Comparison of ENCODE assay signal across 18 cellular contexts in the genomic region with DNA sequence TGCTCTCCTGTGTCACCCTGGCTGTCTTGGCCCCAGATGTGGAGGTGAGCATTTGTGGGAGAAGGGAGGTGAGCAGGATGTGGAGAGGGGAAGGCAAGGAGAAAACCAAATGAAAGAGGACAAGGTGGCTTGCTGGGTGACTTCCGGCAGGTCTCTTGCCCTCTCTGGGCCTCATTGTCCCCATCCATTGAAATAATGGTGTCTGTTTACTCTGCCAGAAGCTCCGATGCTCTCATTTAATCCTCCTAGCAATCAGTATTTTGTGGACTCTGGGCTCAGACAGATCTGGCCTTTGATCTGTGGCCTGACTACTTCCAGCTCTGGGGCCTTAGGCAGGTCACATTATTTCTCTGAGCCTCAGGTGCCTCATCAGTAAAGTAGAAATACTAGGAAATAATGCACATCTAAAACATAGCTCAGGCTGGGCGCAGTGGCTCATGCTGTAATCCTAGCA.
"Had no signal": no experiment of that assay in that cellular context is flagged by ENCODE, and none has a peak within 500 bp of the region (broad histone marks: within the 10 kb centered on the region; RNA-seq: fewer than 3 reads in every experiment).

No MANE protein-coding gene starts in this region.

- H3K4me3 Mint-ChIP-seq: activated B cell treated with CpG ODN at 0.5 μM for 24 hours; activated naive CD4-positive, alpha-beta T cell treated with anti-CD3 and anti-CD28 coated beads, Interleukin-2, amount 50 U/mL, for 24 hours; nephron had no signal

- H3K27ac Mint-ChIP-seq: activated B cell treated with CpG ODN at 0.5 μM for 24 hours; activated naive CD4-positive, alpha-beta T cell treated with anti-CD3 and anti-CD28 coated beads, Interleukin-2, amount 50 U/mL, for 24 hours; nephron had no signal

- H3K4me1 Mint-ChIP-seq: activated B cell treated with CpG ODN at 0.5 μM for 24 hours; activated naive CD4-positive, alpha-beta T cell treated with anti-CD3 and anti-CD28 coated beads, Interleukin-2, amount 50 U/mL, for 24 hours had no signal

- H3K4me3 ChIP-seq: gastrocnemius medialis, left ventricle myocardium inferior, ovary, prostate gland, SK-N-MC, tibial nerve had no signal

- H3K4me1 ChIP-seq: prostate gland had no signal

- H3K27me3 ChIP-seq: gastrocnemius medialis, ovary had no signal

- H3K9me3 Mint-ChIP-seq: activated B cell treated with CpG ODN at 0.5 μM for 24 hours; activated naive CD4-positive, alpha-beta T cell treated with anti-CD3 and anti-CD28 coated beads, Interleukin-2, amount 50 U/mL, for 24 hours; nephron had no signal

- ATAC-seq: gastrocnemius medialis had no signal

- DNase-seq: activated B cell treated with CpG ODN at 0.5 μM for 24 hours; activated CD4-positive, alpha-beta T cell treated with anti-CD3 and anti-CD28 coated beads, Interleukin-2, amount 50 U/mL, for 1 hour; activated T-cell treated with anti-CD3 and anti-CD28 coated beads, Interleukin-2, amount 50 U/mL, for 1 hour; effector memory CD4-positive, alpha-beta T cell; gastrocnemius medialis; glutamatergic neuron; left ventricle myocardium inferior; mammary epithelial cell; ovary; stimulated activated CD4-positive, alpha-beta T cell treated with anti-CD3 and anti-CD28 coated beads, Interleukin-15, amount 100 ng/mL, for 24 hours; stimulated activated CD4-positive, alpha-beta T cell treated with anti-CD3 and anti-CD28 coated beads, Interleukin-2, amount 100 ng/mL, for 24 hours; stimulated activated naive CD4-positive, alpha-beta T cell; T-helper 2 cell had no signal

- H3K27ac ChIP-seq: gastrocnemius medialis, left ventricle myocardium inferior, ovary, prostate gland, SK-N-MC, tibial nerve had no signal

- H3K36me3 ChIP-seq: gastrocnemius medialis, left ventricle myocardium inferior, ovary, prostate gland, tibial nerve had no signal

- H3K9me3 ChIP-seq: gastrocnemius medialis, left ventricle myocardium inferior, ovary, prostate gland, tibial nerve had no signal

- H3K36me3 Mint-ChIP-seq: activated naive CD4-positive, alpha-beta T cell treated with anti-CD3 and anti-CD28 coated beads, Interleukin-2, amount 50 U/mL, for 24 hours had no signal
